In the genomic region with DNA sequence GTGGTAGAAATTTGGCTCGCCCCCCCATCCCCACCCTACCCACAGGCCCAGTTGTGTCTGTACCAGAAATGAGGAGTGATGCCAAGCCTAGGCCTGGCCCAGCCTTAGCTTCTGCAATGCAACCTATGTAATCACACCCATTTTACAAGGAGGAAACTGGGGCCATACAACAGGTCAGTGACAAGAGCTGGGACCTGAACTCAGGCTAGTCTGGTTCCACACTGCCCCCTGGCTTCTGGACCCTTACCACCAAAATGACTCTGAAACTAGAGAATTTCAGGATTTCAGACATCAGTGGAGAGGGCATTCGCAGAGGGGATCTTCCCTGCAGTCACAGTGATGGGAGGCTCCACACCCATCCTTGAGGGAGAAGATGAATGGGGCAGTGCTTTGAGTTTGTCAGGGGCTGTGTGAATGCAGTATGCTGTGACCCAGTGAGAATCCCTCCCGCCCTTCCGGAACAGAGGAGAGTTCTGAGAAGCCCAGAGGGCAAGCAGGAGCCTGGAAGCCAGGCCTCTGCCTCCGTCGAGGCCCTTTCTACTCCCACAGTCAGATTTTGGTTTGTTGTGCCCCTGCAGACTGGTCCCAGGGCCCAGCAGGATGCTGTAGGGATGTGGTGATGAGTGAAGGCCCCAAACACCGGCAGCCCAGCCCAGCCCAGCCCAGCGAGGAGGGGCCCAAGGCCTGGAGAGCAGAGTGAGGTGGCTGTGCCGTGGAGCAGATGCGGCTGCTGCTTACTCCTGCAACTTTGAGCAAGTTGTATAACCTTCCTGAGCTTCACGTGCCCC, we compare ENCODE assay signal across 8 cellular contexts.
DNase-seq lines count a peak whose midpoint lies in the region; ATAC-seq and TF ChIP-seq lines count a peak whose summit lies in the region.

No MANE protein-coding gene starts in this region.

- H3K9ac ChIP-seq in NT2/D1 (ENCODE audit: insufficient read length, low read depth) = no peak overlapping the region

- DNase-seq in GM10266 (ENCODE audit: extremely low spot score) = peak; percentile 54
- DNase-seq in NT2/D1 (ENCODE audit: low read depth, low spot score) = peak; percentile 44
- no peak for DNase-seq in epithelial cell of prostate (ENCODE audit: low read depth, low spot score)
- no peak for DNase-seq in hippocampal formation (lab: John Stamatoyannopoulos, UW)
- no peak for DNase-seq in activated T-cell treated with anti-CD3 and anti-CD28 coated beads for 4 hours

- no peaks in the 10 kb centered on the region for H3K9me3 ChIP-seq in NT2/D1 (ENCODE audit: insufficient read depth, low read length)
- no peaks in the 10 kb centered on the region for H3K9me3 ChIP-seq in neutrophil

- H3K36me3 ChIP-seq in NT2/D1 (ENCODE audit: insufficient read depth, insufficient read length, low read length) = peaks cover 63% of the 10 kb centered on the region
- peaks cover 23% of the 10 kb centered on the region for H3K36me3 ChIP-seq in neutrophil

- ATAC-seq in HG03039 (IDR thresholded peaks at IDR 0.05; ENCODE audit: unreplicated experiment) (no peak), HG03378 (IDR thresholded peaks at IDR 0.05; ENCODE audit: unreplicated experiment) (no peak)

- TF ChIP-seq CTCF in GM10266 (IDR thresholded peaks at IDR 0.05; ENCODE audit: control insufficient read depth, insufficient read depth, low read depth, missing control alignments) (peak; percentile 50), neutrophil (IDR thresholded peaks at IDR 0.05) (no peak)

- H3K4me1 ChIP-seq in NT2/D1 (ENCODE audit: insufficient read depth, insufficient read length) (peaks cover 22% of the 10 kb centered on the region), neutrophil (ENCODE audit: control insufficient read depth in 1 of 2, insufficient read depth in 1 of 2, low read depth in 1 of 2, low read length in 1 of 2) (peaks cover 35 to 40% of the 10 kb centered on the region in 2 experiments)

- H3K27me3 ChIP-seq in NT2/D1 (ENCODE audit: insufficient read depth, insufficient read length) = no peaks in the 10 kb centered on the region
- no peaks in the 10 kb centered on the region for H3K27me3 ChIP-seq in neutrophil

- H3K4me3 ChIP-seq in NT2/D1 (ENCODE audit: insufficient read length, low read depth) (no peak overlapping the region), neutrophil (ENCODE audit: low read depth in 1 of 2, low read length in 1 of 2) (peak overlapping the region in 1 of 2 experiments; percentile 28)

- H3K27ac ChIP-seq in epithelial cell of prostate (peak overlapping the region; percentile 67), neutrophil (peak overlapping the region; percentile 90)

Comparison
In these comparisons a context has a peak if more than half of its experiments do, and no peak if none do; other contexts are left out.
1. DNase-seq: peak in GM10266 (single experiment) and NT2/D1 (single experiment); none in epithelial cell of prostate (single experiment), hippocampal formation (0 of 2) and activated T-cell treated with anti-CD3 and anti-CD28 coated beads for 4 hours (single experiment).